15 cellular contexts compared by ENCODE assay signal in genomic region chr4:2802618-2803531, GRCh38. TPM values are rescaled to one million over a fixed set of nuclear protein-coding genes. Genes with fewer than 3 reads are reported as not detected.
DNase-seq lines count a peak whose midpoint lies in the region; ATAC-seq and TF ChIP-seq lines count a peak whose summit lies in the region.
"Had no signal": no experiment of that assay in that cellular context is flagged by ENCODE, and none has a peak within 500 bp of the region (broad histone marks: within the 10 kb centered on the region; RNA-seq: fewer than 3 reads in every experiment).

No MANE protein-coding gene starts in this region.

- peaks cover 7% of the 10 kb centered on the region for H3K36me3 ChIP-seq in GM06990 (ENCODE audit: control insufficient read depth, insufficient read depth, low read length)
- H3K36me3 ChIP-seq in gastrocnemius medialis: no peaks in the 10 kb centered on the region

- H3K27ac Mint-ChIP-seq in activated B cell treated with CpG ODN at 0.5 μM for 24 hours: no peak overlapping the region
- H3K27ac Mint-ChIP-seq: H9 had no signal

- no peak for TF ChIP-seq POLR2A in gastrocnemius medialis (IDR thresholded peaks at IDR 0.05)

- peaks cover 87% of the 10 kb centered on the region for H3K4me1 Mint-ChIP-seq in activated B cell treated with CpG ODN at 0.5 μM for 24 hours

- DNase-seq in GM06990 (ENCODE audit: extremely low read depth, insufficient read length) (peak; percentile 7), activated B cell treated with CpG ODN at 0.5 μM for 24 hours (peak; percentile 5), left colon (peak; percentile 15 to 25), gastrocnemius medialis (peak; percentile 0 to 8), hypothalamus (lab: John Stamatoyannopoulos, UW) (no peak), SW480 (ENCODE audit: low spot score) (no peak)
- DNase-seq: activated CD4-positive, alpha-beta T cell treated with anti-CD3 and anti-CD28 coated beads for 48 hours; activated CD8-positive, alpha-beta memory T cell treated with anti-CD3 and anti-CD28 coated beads, Interleukin-2, amount 50 U/mL, for 4 hours; activated naive CD4-positive, alpha-beta T cell treated with Interleukin-2 at 50 U/mL for 16 hours; DMS 273 treated with DMSO at 0.1 percent for 48 hours; glutamatergic neuron; H9; NCI-H345 had no signal

- H3K36me3 Mint-ChIP-seq in activated B cell treated with CpG ODN at 0.5 μM for 24 hours (ENCODE audit: low read depth): no peaks in the 10 kb centered on the region

- H3K9me3 Mint-ChIP-seq in activated B cell treated with CpG ODN at 0.5 μM for 24 hours: no peaks in the 10 kb centered on the region
- H3K9me3 Mint-ChIP-seq: H9 had no signal

- H3K4me3 ChIP-seq in GM06990 (replicated peaks; ENCODE audit: low read depth, low read length): no peak overlapping the region
- no peak overlapping the region for H3K4me3 ChIP-seq in gastrocnemius medialis

- TF ChIP-seq CTCF in GM06990 (IDR thresholded peaks at IDR 0.05; ENCODE audit: insufficient read depth, low read length, poor library complexity, severe bottlenecking) (no peak), activated B cell treated with CpG ODN at 0.5 μM for 24 hours (IDR thresholded peaks at IDR 0.05) (no peak), gastrocnemius medialis (IDR thresholded peaks at IDR 0.05 in 4 of 5, conservative IDR thresholded peaks at IDR 0.05 in 1 of 5) (no peak)

- in situ Hi-C loops in gastrocnemius medialis (cut with MboI; ENCODE audit: low sequenced_read_pairs in 4 of 4): no loop called here

- no peak for ATAC-seq in activated B cell treated with CpG ODN at 0.5 μM for 24 hours (ENCODE audit: low read depth)
- ATAC-seq in left colon: no peak
- no peak for ATAC-seq in gastrocnemius medialis
- ATAC-seq in HG03280 (IDR thresholded peaks at IDR 0.05; ENCODE audit: unreplicated experiment): no peak
- ATAC-seq in HG02840 (IDR thresholded peaks at IDR 0.05; ENCODE audit: low FRiP score, unreplicated experiment): no peak

- H3K4me3 Mint-ChIP-seq in activated B cell treated with CpG ODN at 0.5 μM for 24 hours: no peak overlapping the region
- H3K4me3 Mint-ChIP-seq: H9 had no signal

- CTCF ChIA-PET in activated B cell treated with CpG ODN at 0.5 μM for 24 hours (lab: Charles Lee): interaction anchor here (1.1 kb wide), 1 partner anchor 44 kb away, joined by 3 read pairs; no protein-coding TSS in a partner anchor

- intact Hi-C loops in activated B cell treated with CpG ODN at 0.5 μM for 24 hours (cut with micrococcal nuclease) (no loop called here), left colon (cut with DNase I, micrococcal nuclease) (no loop called here), gastrocnemius medialis (cut with DNase I; ENCODE audit: low total_unique reads) (no loop called here)

- no peak overlapping the region for H3K27ac ChIP-seq in gastrocnemius medialis

- no peaks in the 10 kb centered on the region for H3K9me3 ChIP-seq in gastrocnemius medialis

- H3K27me3 Mint-ChIP-seq in activated B cell treated with CpG ODN at 0.5 μM for 24 hours: no peaks in the 10 kb centered on the region

- H3K27me3 ChIP-seq in GM06990 (replicated peaks; ENCODE audit: control insufficient read depth, insufficient read depth, low read length): no peaks in the 10 kb centered on the region
- H3K27me3 ChIP-seq in gastrocnemius medialis: no peaks in the 10 kb centered on the region

- H3K4me1 ChIP-seq in gastrocnemius medialis: peaks cover 54 to 63% of the 10 kb centered on the region in 2 donors

- POLR2A ChIA-PET in activated B cell treated with CpG ODN at 0.5 μM for 24 hours (lab: Charles Lee): interaction anchor here (0.6 to 5.3 kb wide), 4 partner anchors 9 to 250 kb away, joined by 3 to 56 read pairs (median 8); no protein-coding TSS in a partner anchor

RNA-seq across cellular contexts. Expression of gene SH3BP2, which starts 10.0 kb away (rescaled TPM):
- total RNA-seq in activated B cell treated with CpG ODN at 0.5 μM for 24 hours (40.4 and 43.2 TPM in 2 replicates), left colon (10 to 100 TPM; 54.3 to 75.2 TPM), gastrocnemius medialis (10 to 100 TPM in 3 of 4 donors, 1 to 10 TPM in 1; 4.8 to 21.5 (median 12.0) TPM)

RNA-seq across cellular contexts. Expression of gene ADD1, which starts 40.8 kb away (rescaled TPM):
- total RNA-seq in activated B cell treated with CpG ODN at 0.5 μM for 24 hours: 326 and 340 TPM in 2 replicates
- total RNA-seq in left colon: 100 to 1,000 TPM; 250 to 254 TPM
- total RNA-seq in gastrocnemius medialis: 100 to 1,000 TPM; 144 to 255 (median 178) TPM

RNA-seq across cellular contexts. Expression of gene TNIP2, which starts 46.7 kb away (rescaled TPM):
- total RNA-seq in activated B cell treated with CpG ODN at 0.5 μM for 24 hours (79.1 and 83.2 TPM in 2 replicates), left colon (10 to 100 TPM; 47.1 to 63.6 TPM), gastrocnemius medialis (10 to 100 TPM; 36.1 to 81.9 (median 66.5) TPM)

Comparison
In these comparisons a context has a peak if more than half of its experiments do, and no peak if none do; other contexts are left out.
1. DNase-seq: peak in GM06990 (single experiment), activated B cell treated with CpG ODN at 0.5 μM for 24 hours (single experiment), left colon (2 of 2) and gastrocnemius medialis (2 of 2); none in hypothalamus (0 of 51) and SW480 (single experiment).